ENCODE assay signal across 30 cellular contexts in the genomic region with DNA sequence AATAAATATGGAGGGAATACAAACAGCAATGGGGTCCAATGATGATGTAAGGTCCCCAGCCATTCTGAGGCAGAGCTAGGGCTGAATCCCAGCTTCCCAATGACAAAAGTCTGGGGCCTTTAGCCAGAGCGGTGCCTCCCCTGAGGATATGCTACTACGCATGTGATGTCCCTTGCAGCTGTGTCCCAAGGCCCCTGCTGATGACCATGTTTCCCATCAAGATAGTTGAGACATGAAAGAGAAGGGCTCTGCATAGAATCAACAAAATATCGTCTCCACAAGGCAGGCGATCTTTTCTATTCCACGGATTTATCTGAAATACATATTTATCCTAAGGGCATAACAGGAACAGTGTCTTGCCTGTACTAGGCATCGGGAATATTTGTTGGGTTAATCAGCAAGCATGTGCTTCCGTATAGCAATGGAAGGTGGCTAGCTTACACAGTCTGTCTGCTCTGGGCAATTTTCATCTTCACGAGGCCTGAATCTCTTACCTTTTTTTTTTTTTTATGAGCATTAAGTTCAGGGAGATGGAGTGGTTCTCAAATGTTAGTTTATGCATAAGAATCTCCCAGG.
"Had no signal": no experiment of that assay in that cellular context is flagged by ENCODE, and none has a peak within 500 bp of the region (broad histone marks: within the 10 kb centered on the region; RNA-seq: fewer than 3 reads in every experiment).

No MANE protein-coding gene starts in this region.

- H3K27ac ChIP-seq: adrenal gland, body of pancreas, esophagus squamous epithelium, gastrocnemius medialis, heart left ventricle had no signal

- H3K4me3 ChIP-seq: adrenal gland, body of pancreas, esophagus squamous epithelium, gastrocnemius medialis, heart left ventricle had no signal

- H3K9me3 ChIP-seq: adrenal gland, body of pancreas, esophagus squamous epithelium, gastrocnemius medialis, heart left ventricle had no signal

- DNase-seq: activated CD4-positive, alpha-beta memory T cell treated with anti-CD3 and anti-CD28 coated beads for 36 hours; activated CD4-positive, alpha-beta T cell treated with anti-CD3 and anti-CD28 coated beads for 36 hours; activated CD4-positive, alpha-beta T cell treated with anti-CD3 and anti-CD28 coated beads, Interleukin-2, amount 10 ng/mL, durations not matched to agents 24 days and 14 days; activated CD4-positive, CD25-positive, alpha-beta regulatory T cell; activated CD4-positive, CD25-positive, alpha-beta regulatory T cell treated with anti-CD3 and anti-CD28 coated beads, Interleukin-2, amount 50 U/mL, for 72 hours; activated CD8-positive, alpha-beta memory T cell treated with anti-CD3 and anti-CD28 coated beads, Interleukin-2, amount 10 ng/mL, durations not matched to agents 7 days and 5 days; activated CD8-positive, alpha-beta memory T cell treated with anti-CD3 and anti-CD28 coated beads, Interleukin-2, amount 50 U/mL, for 4 hours; activated CD8-positive, alpha-beta T cell treated with anti-CD3 and anti-CD28 coated beads, Interleukin-2, amount 10 ng/mL, durations not matched to agents 7 days and 5 days; activated effector memory CD4-positive, alpha-beta T cell treated with anti-CD3 and anti-CD28 coated beads, Interleukin-2, amount 50 U/mL, for 16 hours; activated naive CD4-positive, alpha-beta T cell treated with anti-CD3 and anti-CD28 coated beads for 36 hours; activated naive CD8-positive, alpha-beta T cell treated with anti-CD3 and anti-CD28 coated beads for 36 hours; activated naive CD8-positive, alpha-beta T cell treated with anti-CD3 and anti-CD28 coated beads, Interleukin-2, amount 50 U/mL, for 24 hours; activated T-cell treated with anti-CD3 and anti-CD28 coated beads, Interleukin-2, amount 50 U/mL, for 1 hour; activated T-cell treated with anti-CD3 and anti-CD28 coated beads, Interleukin-2, amount 50 U/mL, for 48 hours; adrenal gland; amygdala; aorta; body of pancreas; caudate nucleus; cortex of kidney; dermis blood vessel endothelial cell; effector CD4-positive, alpha-beta T cell; effector memory CD8-positive, alpha-beta T cell; erythroblast; esophagus squamous epithelium; gastrocnemius medialis; glutamatergic neuron; heart left ventricle; T-helper 17 cell; T1000 had no signal

- H3K36me3 ChIP-seq: adrenal gland, esophagus squamous epithelium, gastrocnemius medialis, heart left ventricle had no signal

- H3K4me1 ChIP-seq: adrenal gland, body of pancreas, esophagus squamous epithelium, gastrocnemius medialis, heart left ventricle had no signal

- ATAC-seq: activated CD4-positive, alpha-beta T cell treated with anti-CD3 and anti-CD28 coated beads for 36 hours; activated CD8-positive, alpha-beta memory T cell treated with anti-CD3 and anti-CD28 coated beads, Interleukin-2, amount 10 ng/mL, durations not matched to agents 7 days and 5 days; activated CD8-positive, alpha-beta T cell treated with anti-CD3 and anti-CD28 coated beads, Interleukin-2, amount 10 ng/mL, durations not matched to agents 7 days and 5 days; activated naive CD8-positive, alpha-beta T cell treated with anti-CD3 and anti-CD28 coated beads, Interleukin-2, amount 50 U/mL, for 24 hours; body of pancreas; effector memory CD8-positive, alpha-beta T cell; gastrocnemius medialis; heart left ventricle; T-helper 17 cell had no signal

- H3K27me3 ChIP-seq: adrenal gland, body of pancreas, esophagus squamous epithelium, gastrocnemius medialis, heart left ventricle had no signal
